ENCODE assay signal across 2 cellular contexts in the genomic region with DNA sequence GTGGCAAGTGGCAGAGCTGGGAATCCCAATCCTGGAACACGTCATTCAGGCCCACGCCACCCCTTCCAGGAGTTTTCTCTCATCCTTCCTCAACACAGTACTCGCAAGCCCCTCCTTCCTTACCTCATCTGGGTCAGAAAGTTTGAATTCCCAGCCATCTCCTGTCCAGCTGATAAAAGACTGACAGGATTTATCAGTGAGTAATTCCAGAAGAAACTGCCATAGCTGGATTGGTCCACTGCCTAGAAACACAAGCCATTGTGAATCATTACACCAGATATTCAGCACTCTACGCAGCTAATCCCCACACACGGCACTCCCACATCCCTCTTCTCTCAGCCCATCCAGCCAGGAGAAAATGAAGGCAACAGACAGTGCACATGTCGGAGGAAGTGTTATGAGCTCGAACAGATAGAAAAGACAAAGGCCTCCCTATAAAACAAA.
TF ChIP-seq lines count a peak whose summit lies in the region.

No MANE protein-coding gene starts in this region.

TF ChIP-seq in liver, 16 proteins besides CTCF, POLR2A, EP300 and RAD21 (continued from another document):
- TF ChIP-seq, protein P1, sequence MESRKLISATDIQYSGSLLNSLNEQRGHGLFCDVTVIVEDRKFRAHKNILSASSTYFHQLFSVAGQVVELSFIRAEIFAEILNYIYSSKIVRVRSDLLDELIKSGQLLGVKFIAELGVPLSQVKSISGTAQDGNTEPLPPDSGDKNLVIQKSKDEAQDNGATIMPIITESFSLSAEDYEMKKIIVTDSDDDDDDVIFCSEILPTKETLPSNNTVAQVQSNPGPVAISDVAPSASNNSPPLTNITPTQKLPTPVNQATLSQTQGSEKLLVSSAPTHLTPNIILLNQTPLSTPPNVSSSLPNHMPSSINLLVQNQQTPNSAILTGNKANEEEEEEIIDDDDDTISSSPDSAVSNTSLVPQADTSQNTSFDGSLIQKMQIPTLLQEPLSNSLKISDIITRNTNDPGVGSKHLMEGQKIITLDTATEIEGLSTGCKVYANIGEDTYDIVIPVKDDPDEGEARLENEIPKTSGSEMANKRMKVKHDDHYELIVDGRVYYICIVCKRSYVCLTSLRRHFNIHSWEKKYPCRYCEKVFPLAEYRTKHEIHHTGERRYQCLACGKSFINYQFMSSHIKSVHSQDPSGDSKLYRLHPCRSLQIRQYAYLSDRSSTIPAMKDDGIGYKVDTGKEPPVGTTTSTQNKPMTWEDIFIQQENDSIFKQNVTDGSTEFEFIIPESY (IDR thresholded peaks at IDR 0.05), result no peak

TF ChIP-seq in HepG2, 621 proteins besides CTCF, POLR2A, EP300 and RAD21:
- TF ChIP-seq, protein P2, sequence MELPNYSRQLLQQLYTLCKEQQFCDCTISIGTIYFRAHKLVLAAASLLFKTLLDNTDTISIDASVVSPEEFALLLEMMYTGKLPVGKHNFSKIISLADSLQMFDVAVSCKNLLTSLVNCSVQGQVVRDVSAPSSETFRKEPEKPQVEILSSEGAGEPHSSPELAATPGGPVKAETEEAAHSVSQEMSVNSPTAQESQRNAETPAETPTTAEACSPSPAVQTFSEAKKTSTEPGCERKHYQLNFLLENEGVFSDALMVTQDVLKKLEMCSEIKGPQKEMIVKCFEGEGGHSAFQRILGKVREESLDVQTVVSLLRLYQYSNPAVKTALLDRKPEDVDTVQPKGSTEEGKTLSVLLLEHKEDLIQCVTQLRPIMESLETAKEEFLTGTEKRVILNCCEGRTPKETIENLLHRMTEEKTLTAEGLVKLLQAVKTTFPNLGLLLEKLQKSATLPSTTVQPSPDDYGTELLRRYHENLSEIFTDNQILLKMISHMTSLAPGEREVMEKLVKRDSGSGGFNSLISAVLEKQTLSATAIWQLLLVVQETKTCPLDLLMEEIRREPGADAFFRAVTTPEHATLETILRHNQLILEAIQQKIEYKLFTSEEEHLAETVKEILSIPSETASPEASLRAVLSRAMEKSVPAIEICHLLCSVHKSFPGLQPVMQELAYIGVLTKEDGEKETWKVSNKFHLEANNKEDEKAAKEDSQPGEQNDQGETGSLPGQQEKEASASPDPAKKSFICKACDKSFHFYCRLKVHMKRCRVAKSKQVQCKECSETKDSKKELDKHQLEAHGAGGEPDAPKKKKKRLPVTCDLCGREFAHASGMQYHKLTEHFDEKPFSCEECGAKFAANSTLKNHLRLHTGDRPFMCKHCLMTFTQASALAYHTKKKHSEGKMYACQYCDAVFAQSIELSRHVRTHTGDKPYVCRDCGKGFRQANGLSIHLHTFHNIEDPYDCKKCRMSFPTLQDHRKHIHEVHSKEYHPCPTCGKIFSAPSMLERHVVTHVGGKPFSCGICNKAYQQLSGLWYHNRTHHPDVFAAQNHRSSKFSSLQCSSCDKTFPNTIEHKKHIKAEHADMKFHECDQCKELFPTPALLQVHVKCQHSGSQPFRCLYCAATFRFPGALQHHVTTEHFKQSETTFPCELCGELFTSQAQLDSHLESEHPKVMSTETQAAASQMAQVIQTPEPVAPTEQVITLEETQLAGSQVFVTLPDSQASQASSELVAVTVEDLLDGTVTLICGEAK (IDR thresholded peaks at IDR 0.05), result no peak
- TF ChIP-seq, protein P2 (CRISPR knock-in tag; IDR thresholded peaks at IDR 0.05), result no peak
- TF ChIP-seq SIX4 (CRISPR knock-in tag; IDR thresholded peaks at IDR 0.05) (no peak), SMAD9 (CRISPR knock-in tag; IDR thresholded peaks at IDR 0.05) (no peak)
